ENCODE assay signal across 9 cellular contexts in the genomic region with DNA sequence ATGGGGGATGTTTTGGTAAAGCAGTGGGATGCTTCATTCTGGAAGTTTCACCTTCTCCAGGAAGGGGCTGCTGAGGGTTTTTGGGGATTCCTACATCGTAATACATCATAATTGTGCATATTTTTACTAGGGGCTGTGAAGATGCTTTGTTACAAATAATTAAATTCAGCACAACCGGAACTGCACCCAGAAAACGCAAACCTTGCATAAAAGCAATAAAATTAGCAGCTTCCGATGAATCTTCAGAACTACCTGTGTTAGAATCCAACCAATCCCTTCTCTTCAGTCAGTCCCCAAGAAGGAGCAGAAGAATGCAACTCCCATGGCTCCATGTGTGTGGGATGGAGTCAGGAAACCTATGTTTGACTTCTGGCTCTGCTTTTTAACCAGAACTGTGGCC. TPM values are rescaled to one million over a fixed set of nuclear protein-coding genes. Genes with fewer than 3 reads are reported as not detected.
"Had no signal": no experiment of that assay in that cellular context is flagged by ENCODE, and none has a peak within 500 bp of the region (broad histone marks: within the 10 kb centered on the region; RNA-seq: fewer than 3 reads in every experiment).

No MANE protein-coding gene starts in this region.

- FAIRE-seq: H1, H54, HTR-8/SVneo, K562 had no signal

- ATAC-seq: K562 had no signal

- H3K4me3 ChIP-seq: GM23248, K562 had no signal

- H3K27ac ChIP-seq: GM23248 had no signal

- H3K9ac ChIP-seq: GM23248 had no signal

- H3K4me3 Mint-ChIP-seq: H9 had no signal

- H3K27ac Mint-ChIP-seq: H9 had no signal

- H2AFZ ChIP-seq: GM23248 had no signal

- DNase-seq: GM23248, H9, HCEC 1CT, KG1 had no signal

RNA-seq across cellular contexts. Expression of gene HMX3, which starts 48.4 kb away (rescaled TPM):
- total RNA-seq: GM23248, H1, H9, HT-29 had no signal
- polyA plus RNA-seq: GM23248 had no signal
